In the genomic region with DNA sequence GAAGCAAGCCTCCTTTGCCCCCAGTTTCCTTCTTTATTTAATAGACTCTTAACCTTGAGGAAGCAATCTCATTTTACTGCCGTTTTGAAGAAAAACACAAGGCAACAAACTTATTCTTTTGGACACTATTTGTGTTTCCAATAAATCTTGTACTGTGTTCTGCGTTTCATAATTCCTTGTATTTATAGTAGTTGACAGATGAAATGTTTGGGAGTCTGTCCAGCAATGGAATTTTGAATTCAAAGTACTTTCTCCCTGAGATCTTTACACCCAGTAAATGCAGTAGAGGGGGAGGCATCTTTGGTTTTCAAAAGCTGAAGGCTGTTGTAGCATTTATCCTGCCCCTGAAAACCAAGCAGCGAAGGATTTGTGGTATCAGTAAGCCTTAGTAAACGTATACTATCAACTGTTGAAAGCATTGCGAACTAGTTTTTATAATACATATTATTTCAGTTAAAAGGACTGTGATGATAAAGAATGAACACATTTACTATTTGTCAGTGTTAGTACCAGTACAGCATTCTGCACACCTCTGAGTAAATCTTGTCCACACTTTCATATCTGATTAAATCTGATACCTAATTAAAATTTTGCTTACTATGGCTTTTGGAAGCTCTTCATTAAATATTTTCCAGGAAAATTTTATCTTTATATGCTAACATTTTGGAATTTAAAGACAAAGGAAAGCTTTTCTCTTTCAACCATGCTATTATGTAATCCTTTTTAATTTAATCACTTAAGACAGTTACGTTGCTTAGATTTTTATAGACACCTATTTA, we compare ENCODE assay signal across 2 cellular contexts.
TF ChIP-seq lines count a peak whose summit lies in the region.

No MANE protein-coding gene starts in this region.

TF ChIP-seq in GM12878, 131 proteins besides CTCF, POLR2A, EP300 and RAD21 (continued from another document):
- TF ChIP-seq, protein P1, sequence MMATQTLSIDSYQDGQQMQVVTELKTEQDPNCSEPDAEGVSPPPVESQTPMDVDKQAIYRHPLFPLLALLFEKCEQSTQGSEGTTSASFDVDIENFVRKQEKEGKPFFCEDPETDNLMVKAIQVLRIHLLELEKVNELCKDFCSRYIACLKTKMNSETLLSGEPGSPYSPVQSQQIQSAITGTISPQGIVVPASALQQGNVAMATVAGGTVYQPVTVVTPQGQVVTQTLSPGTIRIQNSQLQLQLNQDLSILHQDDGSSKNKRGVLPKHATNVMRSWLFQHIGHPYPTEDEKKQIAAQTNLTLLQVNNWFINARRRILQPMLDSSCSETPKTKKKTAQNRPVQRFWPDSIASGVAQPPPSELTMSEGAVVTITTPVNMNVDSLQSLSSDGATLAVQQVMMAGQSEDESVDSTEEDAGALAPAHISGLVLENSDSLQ (IDR thresholded peaks at IDR 0.05): no peak
- TF ChIP-seq USF1 (IDR thresholded peaks at IDR 0.05; ENCODE audit: borderline replicate concordance, extremely low read length, insufficient read depth, low read depth, low read length): no peak
- no peak for TF ChIP-seq CHD4 (IDR thresholded peaks at IDR 0.05)

TF ChIP-seq in HepG2, 621 proteins besides CTCF, POLR2A, EP300 and RAD21 (continued from another document):
- TF ChIP-seq SMAD3 (CRISPR knock-in tag; IDR thresholded peaks at IDR 0.05): no peak
